In genomic region chr9:133576591-133577462, GRCh38 we compare ENCODE assay signal across 20 cellular contexts. TPM values are rescaled to one million over a fixed set of nuclear protein-coding genes. Genes with fewer than 3 reads are reported as not detected.
A peak's percentile ranks its signal among the peaks of the same experiment; 100 is the strongest.
DNase-seq lines count a peak whose midpoint lies in the region; ATAC-seq and TF ChIP-seq lines count a peak whose summit lies in the region.
"Had no signal": no experiment of that assay in that cellular context is flagged by ENCODE, and none has a peak within 500 bp of the region (broad histone marks: within the 10 kb centered on the region; RNA-seq: fewer than 3 reads in every experiment).

No MANE protein-coding gene starts in this region.

- no peak for TF ChIP-seq POLR2A in NB4 (IDR thresholded peaks at IDR 0.05; ENCODE audit: extremely low read depth, insufficient read length)

- H3K9me3 Mint-ChIP-seq in CD8-positive, alpha-beta T cell: no peaks in the 10 kb centered on the region
- H3K9me3 Mint-ChIP-seq: activated naive CD8-positive, alpha-beta T cell treated with anti-CD3 and anti-CD28 coated beads, Interleukin-2, amount 10 ng/mL, durations not matched to agents 7 days and 5 days; naive thymus-derived CD8-positive, alpha-beta T cell had no signal

- no peak overlapping the region for H2AFZ ChIP-seq in neuronal stem cell (ENCODE audit: low read length)
- H2AFZ ChIP-seq: GM23248 had no signal

- peaks cover 19% of the 10 kb centered on the region for H3K27me3 Mint-ChIP-seq in CD8-positive, alpha-beta T cell (ENCODE audit: low read depth)

- no peak overlapping the region for H3K27ac Mint-ChIP-seq in CD8-positive, alpha-beta T cell
- H3K27ac Mint-ChIP-seq: activated naive CD8-positive, alpha-beta T cell treated with anti-CD3 and anti-CD28 coated beads, Interleukin-2, amount 10 ng/mL, durations not matched to agents 7 days and 5 days had no signal

- H2BK15ac ChIP-seq in neuronal stem cell (ENCODE audit: low read length): peak overlapping the region; percentile 54

- peak overlapping the region; percentile 54 for H2AK5ac ChIP-seq in neuronal stem cell (ENCODE audit: low read depth, low read length)

- H3K4me3 Mint-ChIP-seq in CD8-positive, alpha-beta T cell: peak overlapping the region; percentile 21
- H3K4me3 Mint-ChIP-seq: activated naive CD8-positive, alpha-beta T cell treated with anti-CD3 and anti-CD28 coated beads, Interleukin-2, amount 10 ng/mL, durations not matched to agents 7 days and 5 days had no signal

- H3K9me3 ChIP-seq in CD8-positive, alpha-beta T cell (ENCODE audit: low read length): no peaks in the 10 kb centered on the region
- H3K9me3 ChIP-seq in neuronal stem cell (replicated peaks in 1 of 2; ENCODE audit: control insufficient read depth in 2 of 2, insufficient read depth in 1 of 2, low read depth in 1 of 2, low read length in 2 of 2): no peaks in the 10 kb centered on the region
- H3K9me3 ChIP-seq in aorta (ENCODE audit: control insufficient read depth, low read length): no peaks in the 10 kb centered on the region

- intact Hi-C loops in CD8-positive, alpha-beta T cell (cut with DNase I, micrococcal nuclease): no loop called here
- intact Hi-C loops in aorta (cut with DNase I): no loop called here

- no peaks in the 10 kb centered on the region for H3K27me3 ChIP-seq in CD8-positive, alpha-beta T cell (ENCODE audit: insufficient read depth, low read length)
- H3K27me3 ChIP-seq in neuronal stem cell (ENCODE audit: control insufficient read depth in 3 of 3, insufficient read depth in 3 of 3, low read depth in 1 of 3, low read length in 3 of 3) (peaks cover 0 to 18% (median 0%) of the 10 kb centered on the region in 3 experiments), aorta (ENCODE audit: control insufficient read depth in 1 of 2, insufficient read depth in 2 of 2, low read length in 1 of 2) (no peaks in the 10 kb centered on the region)

- no peak overlapping the region for H3K27ac ChIP-seq in CD8-positive, alpha-beta T cell (ENCODE audit: low read depth, low read length)
- H3K27ac ChIP-seq in neuronal stem cell (replicated peaks; ENCODE audit: low read length) (no peak overlapping the region), aorta (ENCODE audit: low read depth in 1 of 2, low read length in 2 of 2) (no peak overlapping the region)
- H3K27ac ChIP-seq: epithelial cell of prostate, GM23248, RWPE1 had no signal

- no peak overlapping the region for H4K8ac ChIP-seq in neuronal stem cell (ENCODE audit: low read depth, low read length)

- H4K91ac ChIP-seq in neuronal stem cell (ENCODE audit: low read depth, low read length, poor library complexity): no peak overlapping the region

- no peaks in the 10 kb centered on the region for H3K36me3 Mint-ChIP-seq in CD8-positive, alpha-beta T cell
- H3K36me3 Mint-ChIP-seq: activated naive CD8-positive, alpha-beta T cell treated with anti-CD3 and anti-CD28 coated beads, Interleukin-2, amount 10 ng/mL, durations not matched to agents 7 days and 5 days; naive thymus-derived CD8-positive, alpha-beta T cell had no signal

- peaks cover 4% of the 10 kb centered on the region for H3K4me1 Mint-ChIP-seq in CD8-positive, alpha-beta T cell (ENCODE audit: low read depth)

- CTCF ChIA-PET in CD8-positive, alpha-beta T cell (lab: Charles Lee): no interaction called here

- H3K36me3 ChIP-seq in CD8-positive, alpha-beta T cell (ENCODE audit: insufficient read depth, low read length): no peaks in the 10 kb centered on the region
- H3K36me3 ChIP-seq in neuronal stem cell (replicated peaks in 1 of 2; ENCODE audit: control insufficient read depth in 2 of 2, insufficient read depth in 2 of 2, low read length in 2 of 2) (no peaks in the 10 kb centered on the region), aorta (ENCODE audit: control insufficient read depth in 1 of 2, insufficient read depth in 2 of 2, low read length in 1 of 2) (no peaks in the 10 kb centered on the region)

- no peak for TF ChIP-seq CTCF in CD8-positive, alpha-beta T cell (IDR thresholded peaks at IDR 0.05)
- TF ChIP-seq CTCF in NB4 (IDR thresholded peaks at IDR 0.05; ENCODE audit: low read depth, low read length) (no peak), fibroblast of mammary gland (conservative IDR thresholded peaks at IDR 0.05; ENCODE audit: control insufficient read depth, insufficient read depth, low read depth, low read length) (no peak)

- peak overlapping the region; percentile 70 for H3K18ac ChIP-seq in neuronal stem cell (ENCODE audit: low read length)

- H3K4ac ChIP-seq in neuronal stem cell (ENCODE audit: low read length): no peak overlapping the region

- H3K14ac ChIP-seq in neuronal stem cell (ENCODE audit: low read length): peak overlapping the region; percentile 39

- WGBS in neuronal stem cell (ENCODE audit: extremely low coverage in 2 of 2, insufficient read length in 2 of 2, insufficient replicate concordance in 1 of 2), 2 donors: no CpG with 5 or more reads among the region's 30 CpGs
- WGBS in aorta, 2 donors: 57 to 63% methylated on average over 30 of the region's 30 CpGs

- no peak overlapping the region for H3K4me2 ChIP-seq in neuronal stem cell (ENCODE audit: insufficient read depth, low read length, poor library complexity, severe bottlenecking)

- H2BK120ac ChIP-seq in neuronal stem cell (ENCODE audit: low read depth, low read length): no peak overlapping the region

- DNase-seq in CD8-positive, alpha-beta T cell: no peak
- DNase-seq in NB4 (ENCODE audit: low read depth) (peak; percentile 37), fibroblast of mammary gland (ENCODE audit: low read depth) (peak; percentile 20), neuronal stem cell (ENCODE audit: low spot score) (no peak), NCI-H69 (lab: John Stamatoyannopoulos, UW) (no peak), inferior parietal cortex (ENCODE audit: extremely low spot score) (no peak), aorta (no peak)
- DNase-seq: activated CD4-positive, alpha-beta T cell treated with anti-CD3 and anti-CD28 coated beads for 1 hour; activated naive CD8-positive, alpha-beta T cell treated with anti-CD3 and anti-CD28 coated beads, Interleukin-2, amount 10 ng/mL, durations not matched to agents 7 days and 5 days; AML-193; DMS153; GM23248; naive thymus-derived CD8-positive, alpha-beta T cell; NCI-H2081 treated with DMSO at 0.1 percent for 48 hours had no signal

- no peaks in the 10 kb centered on the region for H3K79me1 ChIP-seq in neuronal stem cell (ENCODE audit: low read depth, low read length)

- H3K9ac ChIP-seq in neuronal stem cell (ENCODE audit: low read depth, low read length, poor library complexity): peak overlapping the region; percentile 3
- H3K9ac ChIP-seq: GM23248 had no signal

- H3K4me3 ChIP-seq in CD8-positive, alpha-beta T cell (ENCODE audit: low read depth, low read length): no peak overlapping the region
- no peak overlapping the region for H3K4me3 ChIP-seq in NB4 (ENCODE audit: low read depth, low read length)
- no peak overlapping the region for H3K4me3 ChIP-seq in fibroblast of mammary gland (ENCODE audit: control insufficient read depth, low read depth, low read length)
- H3K4me3 ChIP-seq in neuronal stem cell (ENCODE audit: low read length in 2 of 2): no peak overlapping the region
- H3K4me3 ChIP-seq in aorta (ENCODE audit: low read length in 2 of 2): no peak overlapping the region
- H3K4me3 ChIP-seq: GM23248 had no signal

- H2BK5ac ChIP-seq in neuronal stem cell (ENCODE audit: low read length): no peak overlapping the region

- ATAC-seq in CD8-positive, alpha-beta T cell: no peak
- ATAC-seq in GM21515 (IDR thresholded peaks at IDR 0.05; ENCODE audit: unreplicated experiment) (no peak), aorta (ENCODE audit: low FRiP score) (no peak)
- ATAC-seq: naive thymus-derived CD8-positive, alpha-beta T cell had no signal

- POLR2A ChIA-PET in CD8-positive, alpha-beta T cell (lab: Charles Lee): no interaction called here

- H2BK12ac ChIP-seq in neuronal stem cell (ENCODE audit: low read length): no peak overlapping the region

- no peak overlapping the region for H3K23ac ChIP-seq in neuronal stem cell (ENCODE audit: low read depth, low read length, poor library complexity)

- no peaks in the 10 kb centered on the region for H3K4me1 ChIP-seq in CD8-positive, alpha-beta T cell (ENCODE audit: insufficient read depth, low read length)
- H3K4me1 ChIP-seq in neuronal stem cell (ENCODE audit: control insufficient read depth in 2 of 2, insufficient read depth in 1 of 2, low read depth in 1 of 2, low read length in 2 of 2) (peaks cover 6 to 21% of the 10 kb centered on the region in 2 donors), aorta (ENCODE audit: control insufficient read depth in 1 of 2, insufficient read depth in 2 of 2, low read length in 2 of 2) (no peaks in the 10 kb centered on the region)

RNA-seq across cellular contexts. Expression of gene FAM163B, which starts 32.4 kb away (rescaled TPM):
- not detected for total RNA-seq in CD8-positive, alpha-beta T cell
- 0.18 TPM for polyA plus RNA-seq in neuronal stem cell (2013, experiment 1 of 2)
- 0.12 TPM for polyA plus RNA-seq in neuronal stem cell (2013, experiment 2 of 2)
- total RNA-seq in aorta: not detected
- not detected for polyA plus RNA-seq in aorta
- total RNA-seq: activated naive CD8-positive, alpha-beta T cell treated with anti-CD3 and anti-CD28 coated beads, Interleukin-2, amount 10 ng/mL, durations not matched to agents 7 days and 5 days; GM23248; MCF 10A; naive thymus-derived CD8-positive, alpha-beta T cell; T-helper 1 cell treated with Interleukin-12 subunit alpha and Interleukin-12 subunit beta and Interleukin-4 antibody, amounts not matched to agents 30 ng/mL and 1 ng/mL, for 36 hours had no signal
- polyA plus RNA-seq: GM23248; naive thymus-derived CD8-positive, alpha-beta T cell had no signal

RNA-seq across cellular contexts. Expression of gene ADAMTSL2, which starts 42.3 kb away (rescaled TPM):
- total RNA-seq in CD8-positive, alpha-beta T cell: under 1 TPM; 0.33 to 0.44 TPM
- polyA plus RNA-seq in neuronal stem cell (2013, experiment 1 of 2): 0.17 TPM
- 0.15 TPM for polyA plus RNA-seq in neuronal stem cell (2013, experiment 2 of 2)
- 10 to 100 TPM in 1 of 2 donors, 1 to 10 TPM in 1; 1.9 to 20.9 TPM for total RNA-seq in aorta
- polyA plus RNA-seq in aorta: under 1 TPM in 1 of 2 donors, not detected in 1; 0.38 TPM
- total RNA-seq: MCF 10A; T-helper 1 cell treated with Interleukin-12 subunit alpha and Interleukin-12 subunit beta and Interleukin-4 antibody, amounts not matched to agents 30 ng/mL and 1 ng/mL, for 36 hours had no signal
- polyA plus RNA-seq: GM23248 had no signal

RNA-seq across cellular contexts. Expression of gene MYMK, which starts 52.1 kb away (rescaled TPM):
- total RNA-seq in CD8-positive, alpha-beta T cell: not detected
- polyA plus RNA-seq in neuronal stem cell (2013, experiment 1 of 2): not detected
- polyA plus RNA-seq in neuronal stem cell (2013, experiment 2 of 2): not detected
- total RNA-seq in aorta: not detected
- polyA plus RNA-seq in aorta: not detected
- total RNA-seq: activated naive CD8-positive, alpha-beta T cell treated with anti-CD3 and anti-CD28 coated beads, Interleukin-2, amount 10 ng/mL, durations not matched to agents 7 days and 5 days; GM23248; MCF 10A; naive thymus-derived CD8-positive, alpha-beta T cell; T-helper 1 cell treated with Interleukin-12 subunit alpha and Interleukin-12 subunit beta and Interleukin-4 antibody, amounts not matched to agents 30 ng/mL and 1 ng/mL, for 36 hours had no signal
- polyA plus RNA-seq: GM23248; naive thymus-derived CD8-positive, alpha-beta T cell; urinary bladder had no signal

RNA-seq across cellular contexts. Expression of gene DBH, which starts 59.3 kb away (rescaled TPM):
- under 1 TPM; 0.39 to 0.46 TPM for total RNA-seq in CD8-positive, alpha-beta T cell
- not detected for polyA plus RNA-seq in neuronal stem cell (2013, experiment 1 of 2)
- not detected for polyA plus RNA-seq in neuronal stem cell (2013, experiment 2 of 2)
- total RNA-seq in aorta: not detected
- not detected for polyA plus RNA-seq in aorta
- total RNA-seq: activated naive CD8-positive, alpha-beta T cell treated with anti-CD3 and anti-CD28 coated beads, Interleukin-2, amount 10 ng/mL, durations not matched to agents 7 days and 5 days; GM23248; MCF 10A; naive thymus-derived CD8-positive, alpha-beta T cell had no signal
- polyA plus RNA-seq: GM23248; naive thymus-derived CD8-positive, alpha-beta T cell had no signal

Comparison
In these comparisons a context has a peak if more than half of its experiments do, and no peak if none do; other contexts are left out.
1. DNase-seq: peak in NB4 (single experiment) and fibroblast of mammary gland (single experiment); none in CD8-positive, alpha-beta T cell (0 of 7), neuronal stem cell (single experiment), NCI-H69 (single experiment), inferior parietal cortex (single experiment) and aorta (0 of 2).